Comparison of ENCODE assay signal across 8 cellular contexts in genomic region chr20:3888622-3889488, GRCh38.
DNase-seq lines count a peak whose midpoint lies in the region; ATAC-seq lines count a peak whose summit lies in the region.

TSS of gene PANK2 (plus strand) at chr20:3889387.

- no peaks in the 10 kb centered on the region for H3K27me3 ChIP-seq in BLaER1 treated with 17β-estradiol and CSF1 and Interleukin-3, amounts not matched to agents 10 nM and 100 nM

- DNase-seq in GM19240 (ENCODE audit: insufficient read length, low spot score) = peak; percentile 96
- DNase-seq in NCI-H524 treated with DMSO at 0.1 percent for 48 hours (lab: John Stamatoyannopoulos, UW) = peak; percentile 91
- DNase-seq in activated CD4-positive, alpha-beta T cell treated with anti-CD3 and anti-CD28 coated beads for 4 hours = peak; percentile 95 to 98
- peak; percentile 85 for DNase-seq in kidney glomerular epithelial cell (lab: John Stamatoyannopoulos, UW)
- peak; percentile 91 to 95 for DNase-seq in stimulated activated CD4-positive, alpha-beta T cell treated with anti-CD3 and anti-CD28 coated beads, Interleukin-1b, Interleukin-23, amount 100 ng/mL, for 1 hour (ENCODE audit: low read depth in 2 of 2)

- peak within 1 kb of the TSS; percentile 91 to 98 (median 96) for H3K4me2 ChIP-seq in BLaER1 treated with 17β-estradiol and CSF1 and Interleukin-3, amounts not matched to agents 10 nM and 100 nM

- H4K20me1 ChIP-seq in BLaER1 treated with 17β-estradiol and CSF1 and Interleukin-3, amounts not matched to agents 10 nM and 100 nM = peaks cover 36 to 46% (median 41%) of the 10 kb centered on the region in 11 experiments

- no peaks in the 10 kb centered on the region for H3K9me3 ChIP-seq in BLaER1 treated with 17β-estradiol and CSF1 and Interleukin-3, amounts not matched to agents 10 nM and 100 nM (replicated peaks in 1 of 11)

- peak within 1 kb of the TSS; percentile 88 to 99 (median 98) for H3K27ac ChIP-seq in BLaER1 treated with 17β-estradiol and CSF1 and Interleukin-3, amounts not matched to agents 10 nM and 100 nM
- peak within 1 kb of the TSS; percentile 97 for H3K27ac ChIP-seq in cingulate gyrus (ENCODE audit: low read depth, low read length)

- ATAC-seq in HG03460 (IDR thresholded peaks at IDR 0.05; ENCODE audit: unreplicated experiment) = peak; percentile 95

- H3K9ac ChIP-seq in BLaER1 treated with 17β-estradiol and CSF1 and Interleukin-3, amounts not matched to agents 10 nM and 100 nM = peak within 1 kb of the TSS; percentile 92 to 100 (median 98)

- H3K4me3 ChIP-seq in BLaER1 treated with 17β-estradiol and CSF1 and Interleukin-3, amounts not matched to agents 10 nM and 100 nM = peak within 1 kb of the TSS; percentile 90 to 100 (median 96)

- peaks cover 32 to 49% (median 45%) of the 10 kb centered on the region in 10 experiments for H3K4me1 ChIP-seq in BLaER1 treated with 17β-estradiol and CSF1 and Interleukin-3, amounts not matched to agents 10 nM and 100 nM

- H3K36me3 ChIP-seq in BLaER1 treated with 17β-estradiol and CSF1 and Interleukin-3, amounts not matched to agents 10 nM and 100 nM = peaks cover 28 to 61% (median 32%) of the 10 kb centered on the region in 11 experiments; a peak in 21 of 22 replicates

Comparison
In these comparisons a context has a peak if more than half of its experiments do, and no peak if none do; other contexts are left out.
1. Peak in every context shown above with its lines: DNase-seq, ATAC-seq, H3K4me3 ChIP-seq and H3K27ac ChIP-seq.